ENCODE assay signal across 22 cellular contexts in the genomic region with DNA sequence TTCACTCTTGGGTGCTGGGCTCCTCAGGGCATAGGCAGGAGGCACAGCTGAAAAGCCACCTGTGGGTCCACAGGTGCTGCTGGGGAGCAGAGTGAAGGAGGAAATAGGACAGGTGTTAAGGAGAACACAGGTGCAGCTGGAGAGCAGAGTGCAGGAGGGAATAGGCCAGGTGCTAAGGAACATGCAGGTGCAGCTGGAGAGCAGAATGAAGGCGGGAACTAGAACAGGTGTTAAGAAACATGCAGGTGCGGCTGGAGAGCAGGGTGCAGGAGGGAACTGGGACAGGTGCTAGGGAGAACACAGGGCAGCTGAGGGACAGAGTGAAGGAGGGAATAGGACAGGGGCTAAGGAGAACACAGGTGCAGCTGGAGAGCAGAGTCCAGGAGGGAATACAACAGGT. TPM values are rescaled to one million over a fixed set of nuclear protein-coding genes. Genes with fewer than 3 reads are reported as not detected.
DNase-seq lines count a peak whose midpoint lies in the region; ATAC-seq and TF ChIP-seq lines count a peak whose summit lies in the region.
"Had no signal": no experiment of that assay in that cellular context is flagged by ENCODE, and none has a peak within 500 bp of the region (broad histone marks: within the 10 kb centered on the region; RNA-seq: fewer than 3 reads in every experiment).

No MANE protein-coding gene starts in this region.

- H3K36me3 ChIP-seq in body of pancreas (replicated peaks in 1 of 2; ENCODE audit: insufficient read depth in 1 of 2, low read depth in 2 of 2), result no peaks in the 10 kb centered on the region
- H3K36me3 ChIP-seq: BLaER1 treated with 17β-estradiol and CSF1 and Interleukin-3, amounts not matched to agents 10 nM and 100 nM; heart right ventricle; sigmoid colon had no signal

- DNase-seq in DMS153 treated with DMSO at 0.1 percent for 48 hours (lab: John Stamatoyannopoulos, UW; ENCODE audit: unreplicated experiment), result peak; percentile 96
- peak; percentile 61 for DNase-seq in NCI-H1105 (lab: John Stamatoyannopoulos, UW)
- peak; percentile 97 for DNase-seq in NCI-H2171 treated with DMSO at 0.1 percent for 48 hours (lab: John Stamatoyannopoulos, UW)
- DNase-seq in body of pancreas, result peak in 3 of 4 donors; percentile 11 to 33 (median 13)
- no peak for DNase-seq in foreskin melanocyte
- DNase-seq in stimulated activated CD4-positive, alpha-beta T cell treated with anti-CD3 and anti-CD28 coated beads, Interleukin-2, amount 100 ng/mL, for 24 hours, result no peak
- DNase-seq in NCI-H446 (lab: John Stamatoyannopoulos, UW), result no peak
- no peak for DNase-seq in activated CD4-positive, alpha-beta memory T cell treated with anti-CD3 and anti-CD28 coated beads, Interleukin-2, amount 10 ng/mL, durations not matched to agents 7 days and 5 days
- DNase-seq: activated CD4-positive, alpha-beta T cell treated with anti-CD3 and anti-CD28 coated beads, Interleukin-2, amount 50 U/mL, for 48 hours; activated naive CD8-positive, alpha-beta T cell treated with anti-CD3 and anti-CD28 coated beads for 36 hours; Calu3; heart right ventricle; KG1; naive B cell; NCI-H524; sigmoid colon had no signal

- POLR2A ChIA-PET in activated CD4-positive, alpha-beta memory T cell treated with anti-CD3 and anti-CD28 coated beads, Interleukin-2, amount 10 ng/mL, durations not matched to agents 7 days and 5 days (lab: Charles Lee), result no interaction called here

- H3K4me1 Mint-ChIP-seq in activated CD4-positive, alpha-beta memory T cell treated with anti-CD3 and anti-CD28 coated beads, Interleukin-2, amount 10 ng/mL, durations not matched to agents 7 days and 5 days, result no peaks in the 10 kb centered on the region
- H3K4me1 Mint-ChIP-seq: activated naive CD8-positive, alpha-beta T cell treated with anti-CD3 and anti-CD28 coated beads for 36 hours had no signal

- no peak overlapping the region for H3K4me3 ChIP-seq in body of pancreas
- H3K4me3 ChIP-seq: BLaER1 treated with 17β-estradiol and CSF1 and Interleukin-3, amounts not matched to agents 10 nM and 100 nM; heart right ventricle; sigmoid colon had no signal

- no peak for TF ChIP-seq CTCF in body of pancreas (IDR thresholded peaks at IDR 0.05)

- H3K27me3 ChIP-seq in body of pancreas, result no peaks in the 10 kb centered on the region

- no peak for ATAC-seq in body of pancreas
- ATAC-seq: heart right ventricle, SK-N-SH treated with all-trans-retinoic acid at 6 μM for 48 hours, WTC11 had no signal

- no peak for TF ChIP-seq POLR2A in body of pancreas (IDR thresholded peaks at IDR 0.05)

- WGBS in body of pancreas, 2 donors, result 23 to 34% methylated on average over 2 of the region's 2 CpGs

- CTCF ChIA-PET in activated CD4-positive, alpha-beta memory T cell treated with anti-CD3 and anti-CD28 coated beads, Interleukin-2, amount 10 ng/mL, durations not matched to agents 7 days and 5 days (lab: Charles Lee), result no interaction called here

- H3K27ac ChIP-seq in body of pancreas, result no peak overlapping the region
- H3K27ac ChIP-seq: BLaER1 treated with 17β-estradiol and CSF1 and Interleukin-3, amounts not matched to agents 10 nM and 100 nM; heart right ventricle; RWPE1; sigmoid colon had no signal

- H3K4me1 ChIP-seq in body of pancreas, result peaks cover 5% of the 10 kb centered on the region

- intact Hi-C loops in body of pancreas (cut with DNase I), result no loop called here

- peaks cover 11% of the 10 kb centered on the region for H3K27me3 Mint-ChIP-seq in activated CD4-positive, alpha-beta memory T cell treated with anti-CD3 and anti-CD28 coated beads, Interleukin-2, amount 10 ng/mL, durations not matched to agents 7 days and 5 days

- H3K9me3 ChIP-seq in body of pancreas, result no peaks in the 10 kb centered on the region
- H3K9me3 ChIP-seq: sigmoid colon had no signal

- no peaks in the 10 kb centered on the region for H3K36me3 Mint-ChIP-seq in activated CD4-positive, alpha-beta memory T cell treated with anti-CD3 and anti-CD28 coated beads, Interleukin-2, amount 10 ng/mL, durations not matched to agents 7 days and 5 days (ENCODE audit: low read depth)
- H3K36me3 Mint-ChIP-seq: activated naive CD8-positive, alpha-beta T cell treated with anti-CD3 and anti-CD28 coated beads for 36 hours; WTC11 had no signal

- peaks cover 4% of the 10 kb centered on the region for H3K9me3 Mint-ChIP-seq in activated CD4-positive, alpha-beta memory T cell treated with anti-CD3 and anti-CD28 coated beads, Interleukin-2, amount 10 ng/mL, durations not matched to agents 7 days and 5 days
- H3K9me3 Mint-ChIP-seq: WTC11 had no signal

- H3K27ac Mint-ChIP-seq in activated CD4-positive, alpha-beta memory T cell treated with anti-CD3 and anti-CD28 coated beads, Interleukin-2, amount 10 ng/mL, durations not matched to agents 7 days and 5 days, result no peak overlapping the region
- H3K27ac Mint-ChIP-seq: activated naive CD8-positive, alpha-beta T cell treated with anti-CD3 and anti-CD28 coated beads for 36 hours; naive B cell; WTC11 had no signal

- no peak overlapping the region for H3K4me3 Mint-ChIP-seq in activated CD4-positive, alpha-beta memory T cell treated with anti-CD3 and anti-CD28 coated beads, Interleukin-2, amount 10 ng/mL, durations not matched to agents 7 days and 5 days
- H3K4me3 Mint-ChIP-seq: activated naive CD8-positive, alpha-beta T cell treated with anti-CD3 and anti-CD28 coated beads for 36 hours; WTC11 had no signal

RNA-seq across cellular contexts. Expression of gene PLEKHG4B, which starts 43.8 kb away (rescaled TPM):
- 1 to 10 TPM in 1 of 2 donors, under 1 TPM in 1; 0.99 to 1.3 TPM for total RNA-seq in body of pancreas
- not detected for total RNA-seq in activated CD4-positive, alpha-beta memory T cell treated with anti-CD3 and anti-CD28 coated beads, Interleukin-2, amount 10 ng/mL, durations not matched to agents 7 days and 5 days
- total RNA-seq: HT-29, mesenteric fat pad had no signal

Comparison
In these comparisons a context has a peak if more than half of its experiments do, and no peak if none do; other contexts are left out.
1. DNase-seq: peak in DMS153 treated with DMSO at 0.1 percent for 48 hours (single experiment), NCI-H1105 (single experiment), NCI-H2171 treated with DMSO at 0.1 percent for 48 hours (single experiment) and body of pancreas (3 of 4); none in foreskin melanocyte (single experiment), stimulated activated CD4-positive, alpha-beta T cell treated with anti-CD3 and anti-CD28 coated beads, Interleukin-2, amount 100 ng/mL, for 24 hours (0 of 2), NCI-H446 (0 of 2) and activated CD4-positive, alpha-beta memory T cell treated with anti-CD3 and anti-CD28 coated beads, Interleukin-2, amount 10 ng/mL, durations not matched to agents 7 days and 5 days (single experiment).